In genomic region chr6:31896493-31896855, GRCh38 we compare ENCODE assay signal across 9 cellular contexts. TPM values are rescaled to one million over a fixed set of nuclear protein-coding genes. Genes with fewer than 3 reads are reported as not detected.
A peak's percentile ranks its signal among the peaks of the same experiment; 100 is the strongest.
DNase-seq lines count a peak whose midpoint lies in the region; ATAC-seq and TF ChIP-seq lines count a peak whose summit lies in the region.
"Had no signal": no experiment of that assay in that cellular context is flagged by ENCODE, and none has a peak within 500 bp of the region (broad histone marks: within the 10 kb centered on the region; RNA-seq: fewer than 3 reads in every experiment).

No MANE protein-coding gene starts in this region.

- DNase-seq in cardiac fibroblast (ENCODE audit: low read depth in 2 of 2) (no peak), NCI-H1048 (lab: John Stamatoyannopoulos, UW) (no peak), EL (no peak), NCI-H146 treated with DMSO at 0.1 percent for 48 hours (lab: John Stamatoyannopoulos, UW; ENCODE audit: unreplicated experiment) (no peak)
- DNase-seq: cerebellar nuclear complex had no signal

- H3K27me3 ChIP-seq in HUES64 (ENCODE audit: insufficient read depth, low read length) (no peaks in the 10 kb centered on the region), muscle layer of colon (ENCODE audit: control insufficient read depth in 1 of 2, insufficient read depth in 2 of 2, low read length in 2 of 2) (no peaks in the 10 kb centered on the region)

- peak overlapping the region; percentile 92 for H3K27ac ChIP-seq in 22Rv1
- H3K27ac ChIP-seq in HUES64 (ENCODE audit: low read depth, low read length), result no peak overlapping the region
- H3K27ac ChIP-seq in muscle layer of colon (ENCODE audit: low read depth, low read length), result peak overlapping the region; percentile 82

- ATAC-seq in GM21576 (IDR thresholded peaks at IDR 0.05; ENCODE audit: unreplicated experiment), result no peak

- H3K9ac ChIP-seq in HUES64 (ENCODE audit: low read depth, low read length) (peak overlapping the region; percentile 72), muscle layer of colon (ENCODE audit: low read length) (peak overlapping the region; percentile 13)

- 58% methylated on average over 4 of the region's 4 CpGs for WGBS in HUES64

- peaks cover 4% of the 10 kb centered on the region; the same call in 1 of the 2 replicates for H3K4me1 ChIP-seq in HUES64 (ENCODE audit: insufficient read depth, low read length)
- peaks cover 29% of the 10 kb centered on the region for H3K4me1 ChIP-seq in muscle layer of colon (ENCODE audit: insufficient read depth, low read length)

- H3K36me3 ChIP-seq in HUES64 (ENCODE audit: insufficient read depth, low read length) (peaks cover 61% of the 10 kb centered on the region), muscle layer of colon (ENCODE audit: insufficient read depth, low read length) (peaks cover 14% of the 10 kb centered on the region)

- H3K9me3 ChIP-seq in HUES64 (ENCODE audit: insufficient read depth, low read depth, low read length) (no peaks in the 10 kb centered on the region), muscle layer of colon (ENCODE audit: low read length) (no peaks in the 10 kb centered on the region)

- TF ChIP-seq CTCF in 22Rv1 (IDR thresholded peaks at IDR 0.05) (no peak), cardiac fibroblast (IDR thresholded peaks at IDR 0.05; ENCODE audit: low read depth, low read length) (no peak)

- H3K4me3 ChIP-seq in HUES64 (ENCODE audit: low read length) (peak overlapping the region; percentile 90), cardiac fibroblast (replicated peaks in 1 of 2; ENCODE audit: low read depth in 2 of 2, low read length in 2 of 2) (peak overlapping the region; percentile 63 to 96), muscle layer of colon (ENCODE audit: low read depth in 1 of 2, low read length in 2 of 2) (peak overlapping the region; percentile 26 to 72)

RNA-seq across cellular contexts. Expression of gene EHMT2, which starts 1.0 kb away (rescaled TPM):
- polyA plus RNA-seq in HUES64 (2013, experiment 1 of 2), result 112 TPM
- polyA plus RNA-seq in HUES64 (2013, experiment 2 of 2), result 109 TPM

RNA-seq across cellular contexts. Expression of gene ZBTB12, which starts 5.4 kb away (rescaled TPM):
- 26.5 TPM for polyA plus RNA-seq in HUES64 (2013, experiment 1 of 2)
- 29.8 TPM for polyA plus RNA-seq in HUES64 (2013, experiment 2 of 2)

RNA-seq across cellular contexts. Expression of gene SLC44A4, which starts 17.7 kb away (rescaled TPM):
- 0.50 TPM for polyA plus RNA-seq in HUES64 (2013, experiment 1 of 2)
- 0.82 TPM for polyA plus RNA-seq in HUES64 (2013, experiment 2 of 2)

RNA-seq across cellular contexts. Expression of gene C2, which starts 31.0 kb away (rescaled TPM):
- 0.25 TPM for polyA plus RNA-seq in HUES64 (2013, experiment 1 of 2)
- polyA plus RNA-seq in HUES64 (2013, experiment 2 of 2), result 0.32 TPM

RNA-seq across cellular contexts. Expression of gene NEU1, which starts 33.9 kb away (rescaled TPM):
- polyA plus RNA-seq in HUES64 (2013, experiment 1 of 2), result 37.2 TPM
- polyA plus RNA-seq in HUES64 (2013, experiment 2 of 2), result 35.9 TPM
